In genomic region chr6:13541496-13541895, GRCh38 we compare ENCODE assay signal across 33 cellular contexts. TPM values are rescaled to one million over a fixed set of nuclear protein-coding genes. Genes with fewer than 3 reads are reported as not detected.
DNase-seq lines count a peak whose midpoint lies in the region; ATAC-seq and TF ChIP-seq lines count a peak whose summit lies in the region.
"Had no signal": no experiment of that assay in that cellular context is flagged by ENCODE, and none has a peak within 500 bp of the region (broad histone marks: within the 10 kb centered on the region; RNA-seq: fewer than 3 reads in every experiment).

No MANE protein-coding gene starts in this region.

- H3K27me3 Mint-ChIP-seq in GM23338 (ENCODE audit: insufficient read depth, low read depth, poor library complexity) (peaks cover 10% of the 10 kb centered on the region), neural progenitor cell (ENCODE audit: insufficient read depth, low read depth) (peaks cover 11% of the 10 kb centered on the region)
- H3K27me3 Mint-ChIP-seq: B cell; CD4-positive, alpha-beta memory T cell; CD4-positive, alpha-beta T cell had no signal

- H3K36me3 ChIP-seq in GM23338 (ENCODE audit: insufficient read depth) (no peaks in the 10 kb centered on the region), neuronal stem cell (replicated peaks in 1 of 2; ENCODE audit: control insufficient read depth in 2 of 2, insufficient read depth in 2 of 2, low read length in 2 of 2) (no peaks in the 10 kb centered on the region), testis (ENCODE audit: low read depth, missing control alignments) (no peaks in the 10 kb centered on the region), neural progenitor cell (no peaks in the 10 kb centered on the region), right lobe of liver (no peaks in the 10 kb centered on the region)
- H3K36me3 ChIP-seq: BE2C; BLaER1; BLaER1 treated with 17β-estradiol and CSF1 and Interleukin-3, amounts not matched to agents 10 nM and 100 nM had no signal

- H2BK12ac ChIP-seq in neuronal stem cell (ENCODE audit: low read length), result no peak overlapping the region

- H2BK5ac ChIP-seq in neuronal stem cell (ENCODE audit: low read length), result no peak overlapping the region

- H4K91ac ChIP-seq in neuronal stem cell (ENCODE audit: low read depth, low read length, poor library complexity), result no peak overlapping the region

- no peak overlapping the region for H3K4ac ChIP-seq in neuronal stem cell (ENCODE audit: low read length)

- no CpG with 5 or more reads among the region's 35 CpGs for WGBS in neuronal stem cell (ENCODE audit: extremely low coverage in 2 of 2, insufficient read length in 2 of 2, insufficient replicate concordance in 1 of 2), 2 donors
- WGBS in testis, 2 donors, result 81% methylated on average over 33 of the region's 35 CpGs; no CpG with 5 or more reads in 1 of the 2 donors
- 90% methylated on average over 2 of the region's 35 CpGs for whole genome bisulfite sequencing in right lobe of liver (ENCODE audit: insufficient coverage, low coverage, low lambda C conversion rate, missing lambda C conversion rate)

- H2AFZ ChIP-seq in GM23338, result no peak overlapping the region
- no peak overlapping the region for H2AFZ ChIP-seq in neuronal stem cell (ENCODE audit: low read length)
- H2AFZ ChIP-seq in neural progenitor cell (replicated peaks), result no peak overlapping the region

- H3K9me3 Mint-ChIP-seq in GM23338, result peaks cover 8% of the 10 kb centered on the region; the same call in 2 of the 3 replicates
- H3K9me3 Mint-ChIP-seq in neural progenitor cell, result peaks cover 33% of the 10 kb centered on the region
- H3K9me3 Mint-ChIP-seq: CD4-positive, alpha-beta memory T cell; CD4-positive, alpha-beta T cell had no signal

- H3F3A ChIP-seq in GM23338 (replicated peaks; ENCODE audit: low read depth) (no peaks in the 10 kb centered on the region), neural progenitor cell (ENCODE audit: low read depth) (peaks cover 14% of the 10 kb centered on the region)

- no peak overlapping the region for H3K23ac ChIP-seq in neuronal stem cell (ENCODE audit: low read depth, low read length, poor library complexity)

- TF ChIP-seq CTCF in GM23338 (conservative IDR thresholded peaks at IDR 0.05; ENCODE audit: low read depth in 2 of 2) (no peak), testis (IDR thresholded peaks at IDR 0.05) (no peak), neural progenitor cell (IDR thresholded peaks at IDR 0.05) (no peak), right lobe of liver (IDR thresholded peaks at IDR 0.05) (no peak)

- H3K4me3 ChIP-seq in GM23338, result no peak overlapping the region
- H3K4me3 ChIP-seq in neuronal stem cell (ENCODE audit: low read length in 2 of 2), result no peak overlapping the region
- H3K4me3 ChIP-seq in testis, result peak overlapping the region; percentile 31 to 53
- no peak overlapping the region for H3K4me3 ChIP-seq in neural progenitor cell
- H3K4me3 ChIP-seq in right lobe of liver, result no peak overlapping the region
- H3K4me3 ChIP-seq: A549; BLaER1; BLaER1 treated with 17β-estradiol and CSF1 and Interleukin-3, amounts not matched to agents 10 nM and 100 nM had no signal

- peak overlapping the region; percentile 47 for H2BK120ac ChIP-seq in neuronal stem cell (ENCODE audit: low read depth, low read length)

- no peak overlapping the region for H3K18ac ChIP-seq in neuronal stem cell (ENCODE audit: low read length)

- H3K9me3 ChIP-seq in neuronal stem cell (replicated peaks in 1 of 2; ENCODE audit: control insufficient read depth in 2 of 2, insufficient read depth in 1 of 2, low read depth in 1 of 2, low read length in 2 of 2), result peaks cover 0 to 4% of the 10 kb centered on the region in 2 donors
- no peaks in the 10 kb centered on the region for H3K9me3 ChIP-seq in testis
- H3K9me3 ChIP-seq in neural progenitor cell (ENCODE audit: low read depth), result no peaks in the 10 kb centered on the region
- no peaks in the 10 kb centered on the region for H3K9me3 ChIP-seq in right lobe of liver
- H3K9me3 ChIP-seq: A549, BE2C, Caco-2 had no signal

- H3K4me1 ChIP-seq in GM23338 (ENCODE audit: insufficient read depth) (peaks cover 2% of the 10 kb centered on the region), neuronal stem cell (ENCODE audit: control insufficient read depth in 2 of 2, insufficient read depth in 1 of 2, low read depth in 1 of 2, low read length in 2 of 2) (no peaks in the 10 kb centered on the region), testis (no peaks in the 10 kb centered on the region), neural progenitor cell (peaks cover 6% of the 10 kb centered on the region), right lobe of liver (peaks cover 0 to 17% (median 5%) of the 10 kb centered on the region in 4 donors)
- H3K4me1 ChIP-seq: A549; BE2C; BLaER1 treated with 17β-estradiol and CSF1 and Interleukin-3, amounts not matched to agents 10 nM and 100 nM; Caco-2 had no signal

- no peaks in the 10 kb centered on the region for H3K79me1 ChIP-seq in neuronal stem cell (ENCODE audit: low read depth, low read length)

- DNase-seq in GM23338 (ENCODE audit: low spot score), result no peak
- DNase-seq in neuronal stem cell (ENCODE audit: low spot score), result no peak
- DNase-seq in testis, result no peak
- DNase-seq in neural progenitor cell (ENCODE audit: low spot score), result no peak
- no peak for DNase-seq in right lobe of liver
- DNase-seq: 8988T; ACHN; AML-193; BE2C; C1 segment of cervical spinal cord; Caco-2; Calu3; CD4-positive, alpha-beta memory T cell; CD4-positive, alpha-beta T cell; CD4-positive, CD25-positive, alpha-beta regulatory T cell; CD8-positive, alpha-beta memory T cell; CD8-positive, alpha-beta T cell; COR-L47; DMS 273 treated with DMSO at 0.1 percent for 48 hours; DMS153; DMS53; DMS79; DMS79 treated with DMSO at 0.1 percent for 48 hours; DND-41; EL had no signal

- H3K9ac ChIP-seq in neuronal stem cell (ENCODE audit: low read depth, low read length, poor library complexity) (no peak overlapping the region), neural progenitor cell (no peak overlapping the region)
- H3K9ac ChIP-seq: BLaER1; BLaER1 treated with 17β-estradiol and CSF1 and Interleukin-3, amounts not matched to agents 10 nM and 100 nM had no signal

- no peak overlapping the region for H2BK15ac ChIP-seq in neuronal stem cell (ENCODE audit: low read length)

- H3K27ac Mint-ChIP-seq in GM23338 (no peak overlapping the region), neural progenitor cell (no peak overlapping the region)
- H3K27ac Mint-ChIP-seq: B cell; CD14-positive monocyte; CD4-positive, alpha-beta memory T cell; CD4-positive, alpha-beta T cell; CD4-positive, CD25-positive, alpha-beta regulatory T cell; CD8-positive, alpha-beta memory T cell; CD8-positive, alpha-beta T cell had no signal

- no peak overlapping the region for H3K14ac ChIP-seq in neuronal stem cell (ENCODE audit: low read length)

- H4K20me1 ChIP-seq in GM23338 (replicated peaks; ENCODE audit: insufficient read depth), result no peaks in the 10 kb centered on the region; the same call in 1 of the 2 replicates
- no peaks in the 10 kb centered on the region for H4K20me1 ChIP-seq in neural progenitor cell (ENCODE audit: low read depth)
- H4K20me1 ChIP-seq: BLaER1; BLaER1 treated with 17β-estradiol and CSF1 and Interleukin-3, amounts not matched to agents 10 nM and 100 nM had no signal

- H3K4me2 ChIP-seq in GM23338 (no peak overlapping the region), neuronal stem cell (ENCODE audit: insufficient read depth, low read length, poor library complexity, severe bottlenecking) (no peak overlapping the region), neural progenitor cell (no peak overlapping the region)
- H3K4me2 ChIP-seq: A549; BLaER1; BLaER1 treated with 17β-estradiol and CSF1 and Interleukin-3, amounts not matched to agents 10 nM and 100 nM had no signal

- H3K27ac ChIP-seq in GM23338 (ENCODE audit: low read depth), result no peak overlapping the region
- H3K27ac ChIP-seq in neuronal stem cell (replicated peaks; ENCODE audit: low read length), result no peak overlapping the region
- no peak overlapping the region for H3K27ac ChIP-seq in testis
- H3K27ac ChIP-seq in neural progenitor cell, result no peak overlapping the region
- H3K27ac ChIP-seq in right lobe of liver, result no peak overlapping the region
- H3K27ac ChIP-seq: 22Rv1; A549; BLaER1; BLaER1 treated with 17β-estradiol and CSF1 and Interleukin-3, amounts not matched to agents 10 nM and 100 nM; C4-2B had no signal

- intact Hi-C loops in testis (cut with DNase I; ENCODE audit: low total_unique reads) (loop anchor here (10.0 kb wide), 1 partner anchor 207 kb away; no protein-coding TSS in a partner anchor), right lobe of liver (cut with DNase I) (no loop called here)

- H4K8ac ChIP-seq in neuronal stem cell (ENCODE audit: low read depth, low read length), result no peak overlapping the region

- H3K4me1 Mint-ChIP-seq in GM23338, result peaks cover 15% of the 10 kb centered on the region
- peaks cover 12% of the 10 kb centered on the region for H3K4me1 Mint-ChIP-seq in neural progenitor cell
- H3K4me1 Mint-ChIP-seq: CD14-positive monocyte; CD4-positive, alpha-beta memory T cell; CD4-positive, CD25-positive, alpha-beta regulatory T cell; CD8-positive, alpha-beta memory T cell had no signal

- peak; percentile 30; the same call in 2 of the 3 replicates for ATAC-seq in GM23338
- ATAC-seq in HG02938 (IDR thresholded peaks at IDR 0.05; ENCODE audit: unreplicated experiment), result no peak
- no peak for ATAC-seq in right lobe of liver
- ATAC-seq: A549; CD8-positive, alpha-beta T cell had no signal

- H3K9me2 ChIP-seq in GM23338 (ENCODE audit: insufficient read depth), result no peaks in the 10 kb centered on the region

- H3K4me3 Mint-ChIP-seq in GM23338 (no peak overlapping the region), neural progenitor cell (no peak overlapping the region)
- H3K4me3 Mint-ChIP-seq: B cell; CD14-positive monocyte; CD4-positive, alpha-beta memory T cell; CD4-positive, alpha-beta T cell; CD4-positive, CD25-positive, alpha-beta regulatory T cell; CD8-positive, alpha-beta memory T cell; CD8-positive, alpha-beta T cell had no signal

- H3K36me3 Mint-ChIP-seq in GM23338 (ENCODE audit: low read depth) (no peaks in the 10 kb centered on the region), neural progenitor cell (peaks cover 6% of the 10 kb centered on the region)
- H3K36me3 Mint-ChIP-seq: CD14-positive monocyte; CD4-positive, alpha-beta memory T cell; CD4-positive, CD25-positive, alpha-beta regulatory T cell; CD8-positive, alpha-beta memory T cell; CD8-positive, alpha-beta T cell had no signal

- H2AK5ac ChIP-seq in neuronal stem cell (ENCODE audit: low read depth, low read length), result no peak overlapping the region

- TF ChIP-seq POLR2A in testis (IDR thresholded peaks at IDR 0.05) (no peak), right lobe of liver (IDR thresholded peaks at IDR 0.05) (no peak)

- H3K27me3 ChIP-seq in GM23338 (ENCODE audit: insufficient read depth) (no peaks in the 10 kb centered on the region), neuronal stem cell (ENCODE audit: control insufficient read depth in 3 of 3, insufficient read depth in 3 of 3, low read depth in 1 of 3, low read length in 3 of 3) (peaks cover 0 to 3% (median 0%) of the 10 kb centered on the region in 3 experiments), testis (no peaks in the 10 kb centered on the region), neural progenitor cell (no peaks in the 10 kb centered on the region), right lobe of liver (no peaks in the 10 kb centered on the region)
- H3K27me3 ChIP-seq: BE2C; BLaER1; BLaER1 treated with 17β-estradiol and CSF1 and Interleukin-3, amounts not matched to agents 10 nM and 100 nM had no signal

- H3K79me2 ChIP-seq in GM23338 (replicated peaks; ENCODE audit: insufficient read depth) (no peaks in the 10 kb centered on the region), neural progenitor cell (ENCODE audit: low read depth) (no peaks in the 10 kb centered on the region)

RNA-seq across cellular contexts. Expression of gene SIRT5, which starts 32.9 kb away (rescaled TPM):
- total RNA-seq in GM23338 (2014; rRNA removed; shearing (Covaris generic)), result 11.8 and 13.1 TPM in 2 replicates
- polyA plus RNA-seq in GM23338 (2016; fragmentation: Nextera tagmentation; extraction: Ambion mirVana), result 7.4 and 9.8 TPM in 2 replicates
- polyA plus RNA-seq in neuronal stem cell (2013, experiment 1 of 2), result 8.5 TPM
- 9.1 TPM for polyA plus RNA-seq in neuronal stem cell (2013, experiment 2 of 2)
- 10 to 100 TPM; 15.7 to 22.1 TPM for total RNA-seq in testis
- 11.2 TPM for polyA plus RNA-seq in testis (ENCODE audit: insufficient read depth, low read depth, low replicate concordance)
- total RNA-seq in neural progenitor cell (ENCODE audit: low replicate concordance), result 14.3 and 18.2 TPM in 2 replicates
- total RNA-seq in right lobe of liver, result 10 to 100 TPM in 4 of 6 experiments, 1 to 10 TPM in 2; 9.3 to 28.3 (median 15.5) TPM

RNA-seq across cellular contexts. Expression of gene GFOD1, which starts 54.1 kb away (rescaled TPM):
- 12.8 and 13.1 TPM in 2 replicates for total RNA-seq in GM23338 (2014; rRNA removed; shearing (Covaris generic))
- polyA plus RNA-seq in GM23338 (2016; fragmentation: Nextera tagmentation; extraction: Ambion mirVana) (4.1 and 4.9 TPM in 2 replicates), testis (ENCODE audit: insufficient read depth, low read depth, low replicate concordance) (2.5 TPM)
- polyA plus RNA-seq in neuronal stem cell (2013, experiment 1 of 2), result 1.3 TPM
- polyA plus RNA-seq in neuronal stem cell (2013, experiment 2 of 2), result 1.4 TPM
- total RNA-seq in testis (1 to 10 TPM; 5.0 to 5.4 TPM), neural progenitor cell (ENCODE audit: low replicate concordance) (1.8 and 2.1 TPM in 2 replicates), right lobe of liver (1 to 10 TPM; 5.4 to 8.5 (median 7.5) TPM)

Comparison
In these comparisons a context has a peak if more than half of its experiments do, and no peak if none do; other contexts are left out.
1. H3K4me3 ChIP-seq: peak in testis (2 of 2); none in GM23338 (single experiment), neuronal stem cell (0 of 2), neural progenitor cell (single experiment) and right lobe of liver (0 of 3).